In the genomic region with DNA sequence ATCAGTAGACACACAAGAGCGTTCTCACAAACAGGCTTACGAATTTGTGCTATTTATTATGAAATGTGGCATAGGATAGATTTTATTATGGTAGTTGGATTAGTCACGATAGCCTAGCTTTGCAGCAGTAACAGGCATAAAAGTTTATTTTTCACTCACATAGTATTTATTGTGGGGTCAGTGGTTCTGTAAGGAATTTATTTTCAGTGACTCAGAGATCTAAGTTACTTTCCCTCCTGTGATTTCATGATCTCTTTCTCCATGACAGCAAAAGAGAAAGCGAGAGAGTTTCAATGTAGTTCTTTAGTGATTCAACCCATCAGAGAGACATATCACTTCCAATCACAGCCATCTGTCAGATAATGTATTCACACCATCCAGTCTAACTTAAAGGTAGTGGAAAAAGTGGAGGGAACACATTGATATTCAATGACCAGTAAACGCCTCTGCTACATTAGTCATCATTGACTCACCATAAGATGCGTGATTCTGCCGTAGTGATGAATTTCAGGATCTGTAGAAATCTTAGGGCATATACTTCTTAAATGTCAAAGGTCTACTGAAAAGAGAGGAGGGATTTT, we compare ENCODE assay signal across 14 cellular contexts.
A peak's percentile ranks its signal among the peaks of the same experiment; 100 is the strongest.
DNase-seq lines count a peak whose midpoint lies in the region; ATAC-seq and TF ChIP-seq lines count a peak whose summit lies in the region.
"Had no signal": no experiment of that assay in that cellular context is flagged by ENCODE, and none has a peak within 500 bp of the region (broad histone marks: within the 10 kb centered on the region; RNA-seq: fewer than 3 reads in every experiment).

No MANE protein-coding gene starts in this region.

- DNase-seq in Caki2 (ENCODE audit: low read depth) (peak; percentile 80), LoVo (ENCODE audit: low spot score) (peak; percentile 15), cardiac fibroblast (ENCODE audit: low read depth in 2 of 2) (peak; percentile 71 to 93), omental fat pad (ENCODE audit: low spot score) (no peak), NCI-H2081 (lab: John Stamatoyannopoulos, UW) (no peak), tibial nerve (ENCODE audit: low spot score in 2 of 2) (no peak), NOMO-1 treated with dmso at 0.1 percent for 144 hours (lab: John Stamatoyannopoulos, UW; ENCODE audit: unreplicated experiment) (no peak)
- DNase-seq: activated CD8-positive, alpha-beta memory T cell treated with anti-CD3 and anti-CD28 coated beads, Interleukin-2, amount 50 U/mL, for 48 hours; cortex of kidney; islet precursor cell; NCI-H510A; ovary had no signal

- no peak for TF ChIP-seq POLR2A in tibial nerve (IDR thresholded peaks at IDR 0.05)

- H3K27ac ChIP-seq in tibial nerve: no peak overlapping the region
- H3K27ac ChIP-seq: ovary had no signal

- 69 to 77% methylated on average over 7 of the region's 7 CpGs for WGBS in tibial nerve, 2 donors

- no peak for TF ChIP-seq EP300 in tibial nerve (IDR thresholded peaks at IDR 0.05)

- no peaks in the 10 kb centered on the region for H3K27me3 ChIP-seq in tibial nerve
- H3K27me3 ChIP-seq: ovary had no signal

- no peaks in the 10 kb centered on the region for H3K36me3 ChIP-seq in tibial nerve
- H3K36me3 ChIP-seq: ovary had no signal

- ATAC-seq in omental fat pad (ENCODE audit: low FRiP score): peak; percentile 75
- ATAC-seq in HG02852 (IDR thresholded peaks at IDR 0.05; ENCODE audit: unreplicated experiment): no peak
- ATAC-seq: HepG2 had no signal

- in situ Hi-C loops in Caki2 (cut with HindIII; ENCODE audit: low pct_unique_long_range_greater_than_20kb, low sequenced_read_pairs): no loop called here

- peaks cover 0 to 6% (median 0%) of the 10 kb centered on the region in 4 donors for H3K9me3 ChIP-seq in tibial nerve
- H3K9me3 ChIP-seq: ovary had no signal

- H3K4me3 ChIP-seq in cardiac fibroblast (replicated peaks in 1 of 2; ENCODE audit: low read depth in 2 of 2, low read length in 2 of 2) (no peak overlapping the region), tibial nerve (no peak overlapping the region)
- H3K4me3 ChIP-seq: ovary had no signal

- no peaks in the 10 kb centered on the region for H3K4me1 ChIP-seq in tibial nerve

- no peak for TF ChIP-seq CTCF in cardiac fibroblast (IDR thresholded peaks at IDR 0.05; ENCODE audit: low read depth, low read length)
- TF ChIP-seq CTCF in omental fat pad (IDR thresholded peaks at IDR 0.05): no peak
- no peak for TF ChIP-seq CTCF in tibial nerve (IDR thresholded peaks at IDR 0.05)

Comparison
In these comparisons a context has a peak if more than half of its experiments do, and no peak if none do; other contexts are left out.
1. DNase-seq: peak in Caki2 (single experiment), LoVo (single experiment) and cardiac fibroblast (2 of 2); none in omental fat pad (single experiment), NCI-H2081 (0 of 2), tibial nerve (0 of 2) and NOMO-1 treated with dmso at 0.1 percent for 144 hours (single experiment).